Comparison of ENCODE assay signal across 35 cellular contexts in genomic region chr4:99334880-99335279, GRCh38. TPM values are rescaled to one million over a fixed set of nuclear protein-coding genes. Genes with fewer than 3 reads are reported as not detected.
"Had no signal": no experiment of that assay in that cellular context is flagged by ENCODE, and none has a peak within 500 bp of the region (broad histone marks: within the 10 kb centered on the region; RNA-seq: fewer than 3 reads in every experiment).

No MANE protein-coding gene starts in this region.

- H3K27ac ChIP-seq: brain microvascular endothelial cell, colonic mucosa, epithelial cell of prostate, esophagus squamous epithelium, gastroesophageal sphincter had no signal

- H3K27me3 ChIP-seq: brain microvascular endothelial cell, colonic mucosa, esophagus squamous epithelium, gastroesophageal sphincter had no signal

- H3K9me3 Mint-ChIP-seq: activated CD4-positive, alpha-beta memory T cell treated with anti-CD3 and anti-CD28 coated beads for 36 hours; activated CD4-positive, alpha-beta T cell treated with anti-CD3 and anti-CD28 coated beads, Interleukin-2, amount 10 ng/mL, durations not matched to agents 24 days and 14 days; activated naive CD4-positive, alpha-beta T cell treated with anti-CD3 and anti-CD28 coated beads, Interleukin-2, amount 10 ng/mL, durations not matched to agents 7 days and 5 days had no signal

- H3K4me1 ChIP-seq: colonic mucosa, esophagus squamous epithelium had no signal

- H3K27me3 Mint-ChIP-seq: activated CD4-positive, alpha-beta T cell treated with anti-CD3 and anti-CD28 coated beads, Interleukin-2, amount 10 ng/mL, durations not matched to agents 24 days and 14 days; activated naive CD4-positive, alpha-beta T cell treated with anti-CD3 and anti-CD28 coated beads, Interleukin-2, amount 10 ng/mL, durations not matched to agents 7 days and 5 days had no signal

- DNase-seq: activated CD4-positive, alpha-beta memory T cell treated with anti-CD3 and anti-CD28 coated beads for 36 hours; activated CD4-positive, alpha-beta T cell treated with anti-CD3 and anti-CD28 coated beads for 36 hours; activated CD4-positive, alpha-beta T cell treated with anti-CD3 and anti-CD28 coated beads, Interleukin-2, amount 10 ng/mL, durations not matched to agents 24 days and 14 days; activated CD4-positive, CD25-positive, alpha-beta regulatory T cell; activated CD4-positive, CD25-positive, alpha-beta regulatory T cell treated with anti-CD3 and anti-CD28 coated beads, Interleukin-2, amount 50 U/mL, for 72 hours; activated CD8-positive, alpha-beta memory T cell treated with anti-CD3 and anti-CD28 coated beads, Interleukin-2, amount 10 ng/mL, durations not matched to agents 7 days and 5 days; activated CD8-positive, alpha-beta memory T cell treated with anti-CD3 and anti-CD28 coated beads, Interleukin-2, amount 50 U/mL, for 4 hours; activated CD8-positive, alpha-beta T cell treated with anti-CD3 and anti-CD28 coated beads, Interleukin-2, amount 10 ng/mL, durations not matched to agents 7 days and 5 days; activated gamma-delta T cell; activated naive CD4-positive, alpha-beta T cell; activated naive CD4-positive, alpha-beta T cell treated with anti-CD3 and anti-CD28 coated beads, Interleukin-2, amount 10 ng/mL, durations not matched to agents 7 days and 5 days; activated T-cell treated with anti-CD3 and anti-CD28 coated beads, Interleukin-2, amount 50 U/mL, for 1 hour; activated T-cell treated with anti-CD3 and anti-CD28 coated beads, Interleukin-2, amount 50 U/mL, for 72 hours; amniotic stem cell; anterior cingulate cortex; brain microvascular endothelial cell; caudate nucleus; cerebellar nuclear complex; colonic mucosa; effector CD8-positive, alpha-beta T cell; esophagus squamous epithelium; foreskin melanocyte; T-helper 2 cell had no signal

- H3K9me3 ChIP-seq: colonic mucosa, esophagus squamous epithelium had no signal

- ATAC-seq: activated CD4-positive, alpha-beta T cell treated with anti-CD3 and anti-CD28 coated beads for 36 hours; activated CD8-positive, alpha-beta memory T cell treated with anti-CD3 and anti-CD28 coated beads, Interleukin-2, amount 10 ng/mL, durations not matched to agents 7 days and 5 days; activated CD8-positive, alpha-beta T cell treated with anti-CD3 and anti-CD28 coated beads, Interleukin-2, amount 10 ng/mL, durations not matched to agents 7 days and 5 days; activated T-cell treated with anti-CD3 and anti-CD28 coated beads, Interleukin-2, amount 50 U/mL, for 72 hours; gastroesophageal sphincter had no signal

- H3K36me3 ChIP-seq: brain microvascular endothelial cell, colonic mucosa, esophagus squamous epithelium, gastroesophageal sphincter had no signal

- H3K4me3 ChIP-seq: colonic mucosa, esophagus squamous epithelium, gastroesophageal sphincter had no signal

- H3K36me3 Mint-ChIP-seq: activated CD4-positive, alpha-beta memory T cell treated with anti-CD3 and anti-CD28 coated beads for 36 hours; activated CD8-positive, alpha-beta memory T cell treated with anti-CD3 and anti-CD28 coated beads, Interleukin-2, amount 10 ng/mL, durations not matched to agents 7 days and 5 days; activated naive CD4-positive, alpha-beta T cell treated with anti-CD3 and anti-CD28 coated beads, Interleukin-2, amount 10 ng/mL, durations not matched to agents 7 days and 5 days; activated naive CD8-positive, alpha-beta T cell had no signal

- H3K4me3 Mint-ChIP-seq: activated CD4-positive, alpha-beta memory T cell treated with anti-CD3 and anti-CD28 coated beads for 36 hours; activated CD4-positive, alpha-beta T cell treated with anti-CD3 and anti-CD28 coated beads for 36 hours; activated CD4-positive, alpha-beta T cell treated with anti-CD3 and anti-CD28 coated beads, Interleukin-2, amount 10 ng/mL, durations not matched to agents 24 days and 14 days; activated CD8-positive, alpha-beta memory T cell treated with anti-CD3 and anti-CD28 coated beads, Interleukin-2, amount 10 ng/mL, durations not matched to agents 7 days and 5 days; activated CD8-positive, alpha-beta T cell treated with anti-CD3 and anti-CD28 coated beads, Interleukin-2, amount 10 ng/mL, durations not matched to agents 7 days and 5 days; activated naive CD4-positive, alpha-beta T cell treated with anti-CD3 and anti-CD28 coated beads, Interleukin-2, amount 10 ng/mL, durations not matched to agents 7 days and 5 days; activated naive CD8-positive, alpha-beta T cell; activated T-cell treated with anti-CD3 and anti-CD28 coated beads, Interleukin-2, amount 50 U/mL, for 72 hours had no signal

- H3K4me1 Mint-ChIP-seq: activated CD4-positive, alpha-beta T cell treated with anti-CD3 and anti-CD28 coated beads for 36 hours; activated CD4-positive, alpha-beta T cell treated with anti-CD3 and anti-CD28 coated beads, Interleukin-2, amount 10 ng/mL, durations not matched to agents 24 days and 14 days; activated CD8-positive, alpha-beta memory T cell treated with anti-CD3 and anti-CD28 coated beads, Interleukin-2, amount 10 ng/mL, durations not matched to agents 7 days and 5 days; activated naive CD4-positive, alpha-beta T cell treated with anti-CD3 and anti-CD28 coated beads, Interleukin-2, amount 10 ng/mL, durations not matched to agents 7 days and 5 days had no signal

- FAIRE-seq: astrocyte, endometrium, endothelial cell of umbilical vein had no signal

- H3K27ac Mint-ChIP-seq: activated CD4-positive, alpha-beta memory T cell treated with anti-CD3 and anti-CD28 coated beads for 36 hours; activated CD4-positive, alpha-beta T cell treated with anti-CD3 and anti-CD28 coated beads for 36 hours; activated CD4-positive, alpha-beta T cell treated with anti-CD3 and anti-CD28 coated beads, Interleukin-2, amount 10 ng/mL, durations not matched to agents 24 days and 14 days; activated CD8-positive, alpha-beta memory T cell treated with anti-CD3 and anti-CD28 coated beads, Interleukin-2, amount 10 ng/mL, durations not matched to agents 7 days and 5 days; activated CD8-positive, alpha-beta T cell treated with anti-CD3 and anti-CD28 coated beads, Interleukin-2, amount 10 ng/mL, durations not matched to agents 7 days and 5 days; activated naive CD4-positive, alpha-beta T cell treated with anti-CD3 and anti-CD28 coated beads, Interleukin-2, amount 10 ng/mL, durations not matched to agents 7 days and 5 days; activated naive CD8-positive, alpha-beta T cell; activated T-cell treated with anti-CD3 and anti-CD28 coated beads, Interleukin-2, amount 50 U/mL, for 72 hours had no signal

RNA-seq across cellular contexts. Expression of gene ADH1B, which starts 13.7 kb away (rescaled TPM):
- total RNA-seq: activated CD4-positive, alpha-beta memory T cell treated with anti-CD3 and anti-CD28 coated beads for 36 hours; activated CD4-positive, alpha-beta T cell treated with anti-CD3 and anti-CD28 coated beads for 36 hours; activated CD4-positive, alpha-beta T cell treated with anti-CD3 and anti-CD28 coated beads, Interleukin-2, amount 10 ng/mL, durations not matched to agents 24 days and 14 days; activated CD8-positive, alpha-beta memory T cell treated with anti-CD3 and anti-CD28 coated beads for 36 hours; activated CD8-positive, alpha-beta memory T cell treated with anti-CD3 and anti-CD28 coated beads, Interleukin-2, amount 10 ng/mL, durations not matched to agents 7 days and 5 days; activated CD8-positive, alpha-beta T cell treated with anti-CD3 and anti-CD28 coated beads, Interleukin-2, amount 10 ng/mL, durations not matched to agents 7 days and 5 days; activated T-cell treated with anti-CD3 and anti-CD28 coated beads, Interleukin-2, amount 50 U/mL, for 72 hours; astrocyte; endothelial cell of umbilical vein; glomerular endothelial cell; T-helper 1 cell treated with Interleukin-12 subunit alpha and Interleukin-12 subunit beta and Interleukin-4 antibody, amounts not matched to agents 30 ng/mL and 1 ng/mL, for 36 hours had no signal
- polyA plus RNA-seq: endothelial cell of umbilical vein had no signal

RNA-seq across cellular contexts. Expression of gene ADH1C, which starts 17.7 kb away (rescaled TPM):
- total RNA-seq: activated CD4-positive, alpha-beta memory T cell treated with anti-CD3 and anti-CD28 coated beads for 36 hours; activated CD4-positive, alpha-beta T cell treated with anti-CD3 and anti-CD28 coated beads for 36 hours; activated CD4-positive, alpha-beta T cell treated with anti-CD3 and anti-CD28 coated beads, Interleukin-2, amount 10 ng/mL, durations not matched to agents 24 days and 14 days; activated CD8-positive, alpha-beta memory T cell treated with anti-CD3 and anti-CD28 coated beads for 36 hours; activated CD8-positive, alpha-beta memory T cell treated with anti-CD3 and anti-CD28 coated beads, Interleukin-2, amount 10 ng/mL, durations not matched to agents 7 days and 5 days; activated CD8-positive, alpha-beta T cell treated with anti-CD3 and anti-CD28 coated beads, Interleukin-2, amount 10 ng/mL, durations not matched to agents 7 days and 5 days; activated T-cell treated with anti-CD3 and anti-CD28 coated beads, Interleukin-2, amount 50 U/mL, for 72 hours; astrocyte; dermis microvascular lymphatic vessel endothelial cell; endothelial cell of umbilical vein; fibroblast of villous mesenchyme; glomerular endothelial cell; T-helper 1 cell treated with Interleukin-12 subunit alpha and Interleukin-12 subunit beta and Interleukin-4 antibody, amounts not matched to agents 30 ng/mL and 1 ng/mL, for 36 hours had no signal
- polyA plus RNA-seq: endothelial cell of umbilical vein had no signal

RNA-seq across cellular contexts. Expression of gene ADH1A, which starts 44.1 kb away (rescaled TPM):
- total RNA-seq: activated CD4-positive, alpha-beta memory T cell treated with anti-CD3 and anti-CD28 coated beads for 36 hours; activated CD4-positive, alpha-beta T cell treated with anti-CD3 and anti-CD28 coated beads for 36 hours; activated CD4-positive, alpha-beta T cell treated with anti-CD3 and anti-CD28 coated beads, Interleukin-2, amount 10 ng/mL, durations not matched to agents 24 days and 14 days; activated CD8-positive, alpha-beta memory T cell treated with anti-CD3 and anti-CD28 coated beads for 36 hours; activated CD8-positive, alpha-beta memory T cell treated with anti-CD3 and anti-CD28 coated beads, Interleukin-2, amount 10 ng/mL, durations not matched to agents 7 days and 5 days; activated CD8-positive, alpha-beta T cell treated with anti-CD3 and anti-CD28 coated beads, Interleukin-2, amount 10 ng/mL, durations not matched to agents 7 days and 5 days; activated T-cell treated with anti-CD3 and anti-CD28 coated beads, Interleukin-2, amount 50 U/mL, for 72 hours; astrocyte; dermis microvascular lymphatic vessel endothelial cell; endothelial cell of umbilical vein; esophagus squamous epithelium; fibroblast of villous mesenchyme; glomerular endothelial cell; T-helper 1 cell treated with Interleukin-12 subunit alpha and Interleukin-12 subunit beta and Interleukin-4 antibody, amounts not matched to agents 30 ng/mL and 1 ng/mL, for 36 hours had no signal
- polyA plus RNA-seq: endothelial cell of umbilical vein, esophagus had no signal
